In genomic region chr15:71957026-71957425, GRCh38 we compare ENCODE assay signal across 16 cellular contexts.
A peak's percentile ranks its signal among the peaks of the same experiment; 100 is the strongest.
DNase-seq lines count a peak whose midpoint lies in the region; ATAC-seq and TF ChIP-seq lines count a peak whose summit lies in the region.
"Had no signal": no experiment of that assay in that cellular context is flagged by ENCODE, and none has a peak within 500 bp of the region (broad histone marks: within the 10 kb centered on the region; RNA-seq: fewer than 3 reads in every experiment).

No MANE protein-coding gene starts in this region.

- H3K14ac ChIP-seq in IMR-90 (replicated peaks; ENCODE audit: low read depth, low read length): no peak overlapping the region

- dilution Hi-C loops in IMR-90 (cut with HindIII; ENCODE audit: low sequenced_read_pairs, unreplicated experiment): no loop called here

- H3K9me3 ChIP-seq in IMR-90 (ENCODE audit: control insufficient read depth, insufficient read depth, low read length) (no peaks in the 10 kb centered on the region), skeletal muscle satellite cell (replicated peaks; ENCODE audit: low read length) (no peaks in the 10 kb centered on the region)
- H3K9me3 ChIP-seq: BLaER1, HAP-1 had no signal

- no peak overlapping the region for H2BK120ac ChIP-seq in IMR-90 (ENCODE audit: low read depth, low read length)

- H3K4me2 ChIP-seq in IMR-90 (ENCODE audit: low read depth, low read length) (no peak overlapping the region), skeletal muscle satellite cell (ENCODE audit: low read length) (peak overlapping the region; percentile 2)
- H3K4me2 ChIP-seq: BLaER1 had no signal

- H4K8ac ChIP-seq in IMR-90 (ENCODE audit: low read depth in 2 of 2, low read length in 2 of 2): no peak overlapping the region

- CTCF ChIA-PET in IMR-90 (lab: Yijun Ruan, JAX): no interaction called here

- POLR2A ChIA-PET in IMR-90 (lab: Charles Lee; ENCODE audit: unreplicated experiment): interaction anchor here (0.6 kb wide), 1 partner anchor 1431 kb away, joined by 3 read pairs; no protein-coding TSS in a partner anchor

- no peak overlapping the region for H3K4ac ChIP-seq in IMR-90 (ENCODE audit: low read depth, low read length)

- ATAC-seq in IMR-90 (ENCODE audit: low read depth): peak; percentile 44
- ATAC-seq: CD8-positive, alpha-beta T cell had no signal

- no peak for TF ChIP-seq RAD21 in IMR-90 (IDR thresholded peaks at IDR 0.05; ENCODE audit: low read length)

- H3K27me3 ChIP-seq in IMR-90 (ENCODE audit: control insufficient read depth, insufficient read depth, low read length) (no peaks in the 10 kb centered on the region), skeletal muscle satellite cell (ENCODE audit: control insufficient read depth, insufficient read depth, low read length) (no peaks in the 10 kb centered on the region)
- H3K27me3 ChIP-seq: BLaER1 had no signal

- H3K27ac ChIP-seq in IMR-90 (ENCODE audit: insufficient read depth, low read length): no peak overlapping the region
- H3K27ac ChIP-seq: BLaER1, GM23248 had no signal

- TF ChIP-seq CTCF in IMR-90 (conservative IDR thresholded peaks at IDR 0.05; ENCODE audit: low read depth, low read length) (no peak), choroid plexus epithelial cell (conservative IDR thresholded peaks at IDR 0.05; ENCODE audit: low read depth, low read length) (no peak), fibroblast of the aortic adventitia (IDR thresholded peaks at IDR 0.05; ENCODE audit: insufficient read depth, low read length) (no peak)

- no TSS peak for BruUV-seq in IMR-90 (replicated peaks; lab: Mats Ljungman, UMichigan)

- in situ Hi-C loops in IMR-90 (cut with MboI; ENCODE audit: low sequenced_read_pairs): no loop called here

- H3K36me3 ChIP-seq in IMR-90 (ENCODE audit: control insufficient read depth, insufficient read depth, low read length): no peaks in the 10 kb centered on the region
- H3K36me3 ChIP-seq in skeletal muscle satellite cell (ENCODE audit: insufficient read depth, low read length): peaks cover 9% of the 10 kb centered on the region
- H3K36me3 ChIP-seq: HAP-1 had no signal

- H3K9me1 ChIP-seq in IMR-90 (ENCODE audit: insufficient read depth, low read length): no peaks in the 10 kb centered on the region

- no peak overlapping the region for H4K91ac ChIP-seq in IMR-90 (ENCODE audit: insufficient read depth, low read depth, low read length)

- TF ChIP-seq POLR2A in IMR-90 (IDR thresholded peaks at IDR 0.05; ENCODE audit: low read depth, low read length): no peak

- no peak overlapping the region for H2AK9ac ChIP-seq in IMR-90 (replicated peaks; ENCODE audit: low read depth, low read length, poor library complexity)

- H2AFZ ChIP-seq in IMR-90 (replicated peaks; ENCODE audit: low read length, poor library complexity): no peak overlapping the region
- H2AFZ ChIP-seq: GM23248 had no signal

- H2AK5ac ChIP-seq in IMR-90 (ENCODE audit: low read depth, low read length): no peak overlapping the region

- H3K23ac ChIP-seq in IMR-90 (ENCODE audit: low read depth, low read length): no peak overlapping the region

- H3K18ac ChIP-seq in IMR-90 (ENCODE audit: low read depth, low read length): no peak overlapping the region

- no peak overlapping the region for H2BK15ac ChIP-seq in IMR-90 (ENCODE audit: low read depth, low read length)

- no peak overlapping the region for H4K5ac ChIP-seq in IMR-90 (ENCODE audit: low read depth, low read length)

- DNase-seq in IMR-90: peak; percentile 41
- peak; percentile 51 for DNase-seq in choroid plexus epithelial cell (ENCODE audit: low read depth)
- peak; percentile 17 for DNase-seq in fibroblast of the aortic adventitia (ENCODE audit: low read depth)
- DNase-seq in glomerular visceral epithelial cell (ENCODE audit: extremely low spot score): no peak
- DNase-seq in 8988T: no peak
- no peak for DNase-seq in NCI-H510A treated with DMSO at 0.1 percent for 48 hours (lab: John Stamatoyannopoulos, UW)
- DNase-seq: Calu3; CD8-positive, alpha-beta T cell; DMS53; DND-41; EL; GM23248; KBM-7 had no signal

- no peak overlapping the region for H2BK20ac ChIP-seq in IMR-90 (ENCODE audit: low read depth, low read length)

- 70% methylated on average over 2 of the region's 2 CpGs; no CpG with 5 or more reads in 1 of the 2 experiments for WGBS in IMR-90 (ENCODE audit: extremely low coverage in 2 of 2, insufficient read length in 1 of 2), 2 experiments

- no peaks in the 10 kb centered on the region for H4K20me1 ChIP-seq in IMR-90 (ENCODE audit: insufficient read depth, low read length)
- H4K20me1 ChIP-seq: BLaER1 had no signal

- no peak overlapping the region for H2BK5ac ChIP-seq in IMR-90 (ENCODE audit: low read depth, low read length, poor library complexity, severe bottlenecking)

- intact Hi-C loops in IMR-90 (cut with micrococcal nuclease): no loop called here

- H3K9ac ChIP-seq in IMR-90 (ENCODE audit: low read depth, low read length) (no peak overlapping the region), skeletal muscle satellite cell (ENCODE audit: low read depth, low read length) (no peak overlapping the region)
- H3K9ac ChIP-seq: BLaER1, GM23248 had no signal

- no peak overlapping the region for H3K56ac ChIP-seq in IMR-90 (ENCODE audit: extremely low read depth, insufficient read depth, low read length)

- H3K79me1 ChIP-seq in IMR-90 (ENCODE audit: low read depth in 1 of 2, low read length in 2 of 2): peaks cover 0 to 3% of the 10 kb centered on the region in 2 experiments; a peak in 2 of 4 replicates

- no peak overlapping the region for H3K4me3 ChIP-seq in IMR-90 (ENCODE audit: insufficient read depth, low read depth, low read length)
- no peak overlapping the region for H3K4me3 ChIP-seq in choroid plexus epithelial cell (ENCODE audit: low read depth, low read length)
- H3K4me3 ChIP-seq in fibroblast of the aortic adventitia (ENCODE audit: low read depth, low read length): no peak overlapping the region
- no peak overlapping the region for H3K4me3 ChIP-seq in skeletal muscle satellite cell (ENCODE audit: low read length)
- H3K4me3 ChIP-seq: BLaER1, GM23248, HAP-1 had no signal

- peaks cover 5% of the 10 kb centered on the region; the same call in 1 of the 2 replicates for H3K4me1 ChIP-seq in IMR-90 (ENCODE audit: control insufficient read depth, insufficient read depth, low read length)
- H3K4me1 ChIP-seq in skeletal muscle satellite cell (ENCODE audit: control insufficient read depth, insufficient read depth, low read length): peaks cover 24% of the 10 kb centered on the region
- H3K4me1 ChIP-seq: BLaER1 had no signal

TF ChIP-seq in IMR-90, 13 proteins besides CTCF, POLR2A, EP300 and RAD21:
- TF ChIP-seq FOS (IDR thresholded peaks at IDR 0.05; ENCODE audit: low read depth, low read length): no peak
- TF ChIP-seq SMC3 (IDR thresholded peaks at IDR 0.05; ENCODE audit: low read depth, low read length): no peak
- TF ChIP-seq MAFK (IDR thresholded peaks at IDR 0.05; ENCODE audit: low read depth, low read length): no peak
- TF ChIP-seq MXI1 (IDR thresholded peaks at IDR 0.05; ENCODE audit: borderline replicate concordance, low read depth, low read length): no peak
- no peak for TF ChIP-seq RCOR1 (IDR thresholded peaks at IDR 0.05; ENCODE audit: insufficient replicate concordance, low read length)
- TF ChIP-seq, protein P1, sequence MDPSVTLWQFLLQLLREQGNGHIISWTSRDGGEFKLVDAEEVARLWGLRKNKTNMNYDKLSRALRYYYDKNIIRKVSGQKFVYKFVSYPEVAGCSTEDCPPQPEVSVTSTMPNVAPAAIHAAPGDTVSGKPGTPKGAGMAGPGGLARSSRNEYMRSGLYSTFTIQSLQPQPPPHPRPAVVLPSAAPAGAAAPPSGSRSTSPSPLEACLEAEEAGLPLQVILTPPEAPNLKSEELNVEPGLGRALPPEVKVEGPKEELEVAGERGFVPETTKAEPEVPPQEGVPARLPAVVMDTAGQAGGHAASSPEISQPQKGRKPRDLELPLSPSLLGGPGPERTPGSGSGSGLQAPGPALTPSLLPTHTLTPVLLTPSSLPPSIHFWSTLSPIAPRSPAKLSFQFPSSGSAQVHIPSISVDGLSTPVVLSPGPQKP (IDR thresholded peaks at IDR 0.05; ENCODE audit: borderline replicate concordance, low read depth, low read length): no peak
- TF ChIP-seq CEBPB (IDR thresholded peaks at IDR 0.05; ENCODE audit: low read depth, low read length): no peak
- no peak for TF ChIP-seq BHLHE40 (IDR thresholded peaks at IDR 0.05; ENCODE audit: low read depth, low read length)
- TF ChIP-seq USF2 (IDR thresholded peaks at IDR 0.05; ENCODE audit: low read depth, low read length): no peak
- TF ChIP-seq CHD1 (IDR thresholded peaks at IDR 0.05; ENCODE audit: low read depth, low read length): no peak
- no peak for TF ChIP-seq RFX5 (IDR thresholded peaks at IDR 0.05; ENCODE audit: low read depth, low read length)
- TF ChIP-seq MAZ (IDR thresholded peaks at IDR 0.05; ENCODE audit: borderline replicate concordance, low read depth, low read length): no peak
- TF ChIP-seq NFE2L2 (IDR thresholded peaks at IDR 0.05; ENCODE audit: low read depth, low read length): no peak

Comparison
In these comparisons a context has a peak if more than half of its experiments do, and no peak if none do; other contexts are left out.
1. DNase-seq: peak in IMR-90 (single experiment), choroid plexus epithelial cell (single experiment) and fibroblast of the aortic adventitia (single experiment); none in glomerular visceral epithelial cell (single experiment), 8988T (single experiment) and NCI-H510A treated with DMSO at 0.1 percent for 48 hours (single experiment).